Comparison of ENCODE assay signal across 15 cellular contexts in genomic region chr2:60965514-60965815, GRCh38. TPM values are rescaled to one million over a fixed set of nuclear protein-coding genes. Genes with fewer than 3 reads are reported as not detected.
A peak's percentile ranks its signal among the peaks of the same experiment; 100 is the strongest.
DNase-seq lines count a peak whose midpoint lies in the region; ATAC-seq, FAIRE-seq and TF ChIP-seq lines count a peak whose summit lies in the region.
"Had no signal": no experiment of that assay in that cellular context is flagged by ENCODE, and none has a peak within 500 bp of the region (broad histone marks: within the 10 kb centered on the region; RNA-seq: fewer than 3 reads in every experiment).

No MANE protein-coding gene starts in this region.

- peaks cover 37% of the 10 kb centered on the region for H3K4me1 Mint-ChIP-seq in activated CD4-positive, alpha-beta T cell treated with anti-CD3 and anti-CD28 coated beads, Interleukin-2, amount 10 ng/mL, durations not matched to agents 7 days and 5 days
- peaks cover 44% of the 10 kb centered on the region for H3K4me1 Mint-ChIP-seq in stimulated activated memory B cell treated with anti-CD40 and anti-IgM and Interleukin-4, amounts not matched to agents 10 μg/mL and 1 μg/mL and 100 μg/mL, for 72 hours

- TF ChIP-seq CTCF in OCI-LY7 (conservative IDR thresholded peaks at IDR 0.05; ENCODE audit: low read length) (no peak), body of pancreas (IDR thresholded peaks at IDR 0.05) (no peak)

- no peaks in the 10 kb centered on the region for H3K9me2 ChIP-seq in OCI-LY7 (ENCODE audit: insufficient read depth, low read length)

- intact Hi-C loops in OCI-LY7 (cut with micrococcal nuclease; ENCODE audit: unreplicated experiment) (loop anchor here (5.0 kb wide), 2 partner anchors 123 to 413 kb away; partner anchors contain the start of gene BCL11A), body of pancreas (cut with DNase I) (no loop called here)

- H3K79me1 ChIP-seq in neuronal stem cell (ENCODE audit: low read depth, low read length) = no peaks in the 10 kb centered on the region

- H3K4ac ChIP-seq in neuronal stem cell (ENCODE audit: low read length) = no peak overlapping the region

- no peak for DNase-seq in activated CD4-positive, alpha-beta T cell treated with anti-CD3 and anti-CD28 coated beads, Interleukin-2, amount 10 ng/mL, durations not matched to agents 7 days and 5 days
- no peak for DNase-seq in activated CD4-positive, alpha-beta T cell treated with anti-CD3 and anti-CD28 coated beads, Interleukin-2, amount 50 U/mL, for 4 hours
- no peak for DNase-seq in OCI-LY7 (ENCODE audit: low spot score)
- DNase-seq in body of pancreas = no peak
- DNase-seq in neuronal stem cell (ENCODE audit: low spot score) = no peak
- no peak for DNase-seq in GM19238 (ENCODE audit: insufficient read length, low spot score)
- no peak for DNase-seq in GM19239 (ENCODE audit: insufficient read length, low spot score)
- DNase-seq: GDM1; heart left ventricle; NCI-H748 treated with DMSO at 0.1 percent for 48 hours; stimulated activated CD4-positive, alpha-beta T cell treated with anti-CD3 and anti-CD28 coated beads, Interleukin-4, amount 100 ng/mL, for 1 hour; upper lobe of left lung had no signal

- no peak overlapping the region for H2BK120ac ChIP-seq in neuronal stem cell (ENCODE audit: low read depth, low read length)

- H3K4me3 Mint-ChIP-seq in activated CD4-positive, alpha-beta T cell treated with anti-CD3 and anti-CD28 coated beads, Interleukin-2, amount 10 ng/mL, durations not matched to agents 7 days and 5 days = no peak overlapping the region
- no peak overlapping the region for H3K4me3 Mint-ChIP-seq in stimulated activated memory B cell treated with anti-CD40 and anti-IgM and Interleukin-4, amounts not matched to agents 10 μg/mL and 1 μg/mL and 100 μg/mL, for 72 hours
- H3K4me3 Mint-ChIP-seq: dendritic cell treated with granulocyte-macrophage colony-stimulating factor and Interleukin-4, amounts not matched to agents 40 ng/mL and 50 ng/mL, for 4 days had no signal

- FAIRE-seq in GM19239 (lab: Jason Lieb, UNC) = no peak
- FAIRE-seq: astrocyte had no signal

- H2BK5ac ChIP-seq in neuronal stem cell (ENCODE audit: low read length) = no peak overlapping the region

- H2AK5ac ChIP-seq in neuronal stem cell (ENCODE audit: low read depth, low read length) = no peak overlapping the region

- H4K8ac ChIP-seq in neuronal stem cell (ENCODE audit: low read depth, low read length) = no peak overlapping the region

- peaks cover 60% of the 10 kb centered on the region for H3K4me1 ChIP-seq in OCI-LY7 (ENCODE audit: insufficient read depth, low read length, poor library complexity, severe bottlenecking)
- peaks cover 12% of the 10 kb centered on the region for H3K4me1 ChIP-seq in body of pancreas
- no peaks in the 10 kb centered on the region for H3K4me1 ChIP-seq in neuronal stem cell (ENCODE audit: control insufficient read depth in 2 of 2, insufficient read depth in 1 of 2, low read depth in 1 of 2, low read length in 2 of 2)

- H3K4me3 ChIP-seq in OCI-LY7 (ENCODE audit: low read depth, low read length, poor library complexity, severe bottlenecking) (no peak overlapping the region), body of pancreas (no peak overlapping the region), neuronal stem cell (ENCODE audit: low read length in 2 of 2) (no peak overlapping the region)
- H3K4me3 ChIP-seq: heart left ventricle, upper lobe of left lung had no signal

- H3K27ac ChIP-seq in OCI-LY7 (ENCODE audit: low read depth, low read length, poor library complexity, severe bottlenecking) (peak overlapping the region; percentile 69), body of pancreas (peak overlapping the region in 3 of 4 donors; percentile 54 to 74 (median 62)), neuronal stem cell (replicated peaks; ENCODE audit: low read length) (no peak overlapping the region)
- H3K27ac ChIP-seq: upper lobe of left lung had no signal

- no peak overlapping the region for H4K91ac ChIP-seq in neuronal stem cell (ENCODE audit: low read depth, low read length, poor library complexity)

- no peak overlapping the region for H3K18ac ChIP-seq in neuronal stem cell (ENCODE audit: low read length)

- no peak overlapping the region for H2BK12ac ChIP-seq in neuronal stem cell (ENCODE audit: low read length)

- H3K4me2 ChIP-seq in OCI-LY7 (ENCODE audit: low read length) = peak overlapping the region; percentile 64
- no peak overlapping the region for H3K4me2 ChIP-seq in neuronal stem cell (ENCODE audit: insufficient read depth, low read length, poor library complexity, severe bottlenecking)

- H3K14ac ChIP-seq in neuronal stem cell (ENCODE audit: low read length) = no peak overlapping the region

- peak; percentile 48 for ATAC-seq in body of pancreas
- ATAC-seq in stimulated activated memory B cell treated with anti-CD40 and anti-IgM and Interleukin-4, amounts not matched to agents 10 μg/mL and 1 μg/mL and 100 μg/mL, for 72 hours = no peak
- ATAC-seq: heart left ventricle had no signal

- H3K79me2 ChIP-seq in OCI-LY7 (ENCODE audit: insufficient read depth, low read depth, low read length) = no peaks in the 10 kb centered on the region; the same call in 1 of the 2 replicates

- no peak overlapping the region for H3K9ac ChIP-seq in neuronal stem cell (ENCODE audit: low read depth, low read length, poor library complexity)

- no peak overlapping the region for H2BK15ac ChIP-seq in neuronal stem cell (ENCODE audit: low read length)

- H3K9me3 Mint-ChIP-seq in activated CD4-positive, alpha-beta T cell treated with anti-CD3 and anti-CD28 coated beads, Interleukin-2, amount 10 ng/mL, durations not matched to agents 7 days and 5 days = peaks cover 9% of the 10 kb centered on the region
- no peaks in the 10 kb centered on the region for H3K9me3 Mint-ChIP-seq in stimulated activated memory B cell treated with anti-CD40 and anti-IgM and Interleukin-4, amounts not matched to agents 10 μg/mL and 1 μg/mL and 100 μg/mL, for 72 hours
- H3K9me3 Mint-ChIP-seq: dendritic cell treated with granulocyte-macrophage colony-stimulating factor and Interleukin-4, amounts not matched to agents 40 ng/mL and 50 ng/mL, for 4 days had no signal

- H3K27me3 ChIP-seq in body of pancreas = no peaks in the 10 kb centered on the region
- no peaks in the 10 kb centered on the region for H3K27me3 ChIP-seq in neuronal stem cell (ENCODE audit: control insufficient read depth in 3 of 3, insufficient read depth in 3 of 3, low read depth in 1 of 3, low read length in 3 of 3)
- H3K27me3 ChIP-seq: heart left ventricle, upper lobe of left lung had no signal

- POLR2A ChIA-PET in activated CD4-positive, alpha-beta T cell treated with anti-CD3 and anti-CD28 coated beads, Interleukin-2, amount 10 ng/mL, durations not matched to agents 7 days and 5 days (lab: Charles Lee) = interaction anchor here (0.5 to 0.7 kb wide), 2 partner anchors 8 to 156 kb away, joined by 3 read pairs; no protein-coding TSS in a partner anchor
- POLR2A ChIA-PET in OCI-LY7 (lab: Charles Lee) = interaction anchor here (0.7 to 3.2 kb wide), 22 partner anchors 8 to 153 kb away, joined by 3 to 21 read pairs (median 6); partner anchors contain the start of gene REL

- H2AFZ ChIP-seq in OCI-LY7 (ENCODE audit: low read length) (peak overlapping the region; percentile 82), neuronal stem cell (ENCODE audit: low read length) (peak overlapping the region; percentile 48)

- TF ChIP-seq POLR2A in body of pancreas (IDR thresholded peaks at IDR 0.05) = no peak

- H3K23ac ChIP-seq in neuronal stem cell (ENCODE audit: low read depth, low read length, poor library complexity) = no peak overlapping the region

- H3K9me3 ChIP-seq in OCI-LY7 (ENCODE audit: low read length) (peaks cover 5% of the 10 kb centered on the region; the same call in 1 of the 2 replicates), body of pancreas (no peaks in the 10 kb centered on the region), neuronal stem cell (replicated peaks in 1 of 2; ENCODE audit: control insufficient read depth in 2 of 2, insufficient read depth in 1 of 2, low read depth in 1 of 2, low read length in 2 of 2) (no peaks in the 10 kb centered on the region)
- H3K9me3 ChIP-seq: heart left ventricle, upper lobe of left lung had no signal

- CTCF ChIA-PET in activated CD4-positive, alpha-beta T cell treated with anti-CD3 and anti-CD28 coated beads, Interleukin-2, amount 10 ng/mL, durations not matched to agents 7 days and 5 days (lab: Charles Lee) = interaction anchor here (2.1 to 4.1 kb wide), 2 partner anchors 9 to 11 kb away, joined by 13 to 21 read pairs; no protein-coding TSS in a partner anchor
- CTCF ChIA-PET in OCI-LY7 (lab: Charles Lee; ENCODE audit: unreplicated experiment) = interaction anchor here (0.7 kb wide), 1 partner anchor 22 kb away, joined by 3 read pairs; no protein-coding TSS in a partner anchor

- no TSS peak for BruUV-seq in OCI-LY7 (replicated peaks; lab: Mats Ljungman, UMichigan)

- H3K27ac Mint-ChIP-seq in activated CD4-positive, alpha-beta T cell treated with anti-CD3 and anti-CD28 coated beads, Interleukin-2, amount 10 ng/mL, durations not matched to agents 7 days and 5 days = peak overlapping the region; percentile 91
- H3K27ac Mint-ChIP-seq in stimulated activated memory B cell treated with anti-CD40 and anti-IgM and Interleukin-4, amounts not matched to agents 10 μg/mL and 1 μg/mL and 100 μg/mL, for 72 hours = no peak overlapping the region
- H3K27ac Mint-ChIP-seq: dendritic cell treated with granulocyte-macrophage colony-stimulating factor and Interleukin-4, amounts not matched to agents 40 ng/mL and 50 ng/mL, for 4 days had no signal

- peaks cover 21% of the 10 kb centered on the region for H3K36me3 Mint-ChIP-seq in activated CD4-positive, alpha-beta T cell treated with anti-CD3 and anti-CD28 coated beads, Interleukin-2, amount 10 ng/mL, durations not matched to agents 7 days and 5 days (ENCODE audit: low read depth)
- H3K36me3 Mint-ChIP-seq in stimulated activated memory B cell treated with anti-CD40 and anti-IgM and Interleukin-4, amounts not matched to agents 10 μg/mL and 1 μg/mL and 100 μg/mL, for 72 hours = peaks cover 7% of the 10 kb centered on the region

- no peaks in the 10 kb centered on the region for H3K27me3 Mint-ChIP-seq in activated CD4-positive, alpha-beta T cell treated with anti-CD3 and anti-CD28 coated beads, Interleukin-2, amount 10 ng/mL, durations not matched to agents 7 days and 5 days
- no peaks in the 10 kb centered on the region for H3K27me3 Mint-ChIP-seq in stimulated activated memory B cell treated with anti-CD40 and anti-IgM and Interleukin-4, amounts not matched to agents 10 μg/mL and 1 μg/mL and 100 μg/mL, for 72 hours
- H3K27me3 Mint-ChIP-seq: dendritic cell treated with granulocyte-macrophage colony-stimulating factor and Interleukin-4, amounts not matched to agents 40 ng/mL and 50 ng/mL, for 4 days had no signal

- H3K36me3 ChIP-seq in OCI-LY7 (ENCODE audit: insufficient read depth, low read length) (no peaks in the 10 kb centered on the region; the same call in 1 of the 2 replicates), body of pancreas (replicated peaks in 1 of 2; ENCODE audit: insufficient read depth in 1 of 2, low read depth in 2 of 2) (no peaks in the 10 kb centered on the region), neuronal stem cell (replicated peaks in 1 of 2; ENCODE audit: control insufficient read depth in 2 of 2, insufficient read depth in 2 of 2, low read length in 2 of 2) (no peaks in the 10 kb centered on the region)
- H3K36me3 ChIP-seq: upper lobe of left lung had no signal

- H4K20me1 ChIP-seq in OCI-LY7 (ENCODE audit: insufficient read depth, low read length) = no peaks in the 10 kb centered on the region

RNA-seq across cellular contexts. Expression of gene PEX13, which starts 52.1 kb away (rescaled TPM):
- 10 to 100 TPM; 14.3 to 14.5 TPM for total RNA-seq in activated CD4-positive, alpha-beta T cell treated with anti-CD3 and anti-CD28 coated beads, Interleukin-2, amount 10 ng/mL, durations not matched to agents 7 days and 5 days
- total RNA-seq in OCI-LY7 (2014; rRNA removed; shearing (Covaris generic)) = 18.9 and 20.3 TPM in 2 replicates
- 23.4 and 27.6 TPM in 2 replicates for total RNA-seq in OCI-LY7 (2022)
- total RNA-seq in body of pancreas = 10 to 100 TPM; 18.2 to 19.8 TPM
- polyA plus RNA-seq in neuronal stem cell (2013, experiment 1 of 2) = 19.8 TPM
- 20.1 TPM for polyA plus RNA-seq in neuronal stem cell (2013, experiment 2 of 2)

RNA-seq across cellular contexts. Expression of gene PUS10, which starts 52.6 kb away (rescaled TPM):
- 1 to 10 TPM; 5.7 to 8.8 TPM for total RNA-seq in activated CD4-positive, alpha-beta T cell treated with anti-CD3 and anti-CD28 coated beads, Interleukin-2, amount 10 ng/mL, durations not matched to agents 7 days and 5 days
- 3.3 and 5.6 TPM in 2 replicates for total RNA-seq in OCI-LY7 (2014; rRNA removed; shearing (Covaris generic))
- total RNA-seq in OCI-LY7 (2022) = 7.5 and 8.6 TPM in 2 replicates
- 10 to 100 TPM in 1 of 2 donors, 1 to 10 TPM in 1; 3.6 to 15.6 TPM for total RNA-seq in body of pancreas
- polyA plus RNA-seq in neuronal stem cell (2013, experiment 1 of 2) = 2.6 TPM
- 3.0 TPM for polyA plus RNA-seq in neuronal stem cell (2013, experiment 2 of 2)
